In genomic region chr17:77779711-77780539, GRCh38 we compare ENCODE assay signal across 11 cellular contexts.
DNase-seq lines count a peak whose midpoint lies in the region; ATAC-seq and TF ChIP-seq lines count a peak whose summit lies in the region.
"Had no signal": no experiment of that assay in that cellular context is flagged by ENCODE, and none has a peak within 500 bp of the region (broad histone marks: within the 10 kb centered on the region; RNA-seq: fewer than 3 reads in every experiment).

No MANE protein-coding gene starts in this region.

- H3K27me3 ChIP-seq in NT2/D1 (ENCODE audit: insufficient read depth, insufficient read length) (peaks cover 26% of the 10 kb centered on the region), tibial artery (no peaks in the 10 kb centered on the region)
- H3K27me3 ChIP-seq: gastrocnemius medialis had no signal

- H3K36me3 ChIP-seq in NT2/D1 (ENCODE audit: insufficient read depth, insufficient read length, low read length) (no peaks in the 10 kb centered on the region), tibial artery (no peaks in the 10 kb centered on the region)
- H3K36me3 ChIP-seq: gastrocnemius medialis had no signal

- peak overlapping the region; percentile 85 to 86 for H3K27ac ChIP-seq in tibial artery
- H3K27ac ChIP-seq: gastrocnemius medialis had no signal

- H3K4me3 ChIP-seq in NT2/D1 (ENCODE audit: insufficient read length, low read depth) (no peak overlapping the region), tibial artery (peak overlapping the region; percentile 10 to 27)
- H3K4me3 ChIP-seq: gastrocnemius medialis had no signal

- peaks cover 24% of the 10 kb centered on the region for H3K4me1 Mint-ChIP-seq in chondrocyte (ENCODE audit: low read depth)

- H3K9me3 Mint-ChIP-seq in chondrocyte (ENCODE audit: low read depth): no peaks in the 10 kb centered on the region

- DNase-seq in NT2/D1 (ENCODE audit: low read depth, low spot score): no peak
- DNase-seq in chondrocyte (ENCODE audit: low spot score): no peak
- DNase-seq in medulla oblongata (ENCODE audit: extremely low spot score): peak; percentile 45
- peak; percentile 34 to 80 for DNase-seq in tibial artery
- DNase-seq in cerebellar nuclear complex (lab: John Stamatoyannopoulos, UW): no peak
- DNase-seq: mesenchymal stem cell; stimulated activated CD4-positive, alpha-beta T cell treated with anti-CD3 and anti-CD28 coated beads, Interleukin-12 subunit alpha, Interleukin-12 subunit beta, amount 100 ng/mL, for 4 hours had no signal

- no peak overlapping the region for H3K4me3 Mint-ChIP-seq in chondrocyte (ENCODE audit: unreplicated experiment)

- TF ChIP-seq CTCF in chondrocyte (IDR thresholded peaks at IDR 0.05): no peak
- no peak for TF ChIP-seq CTCF in tibial artery (IDR thresholded peaks at IDR 0.05)

- peak overlapping the region; percentile 85 for H3K27ac Mint-ChIP-seq in chondrocyte (ENCODE audit: unreplicated experiment)

- H3K27me3 Mint-ChIP-seq in chondrocyte (ENCODE audit: low read depth): peaks cover 14% of the 10 kb centered on the region

- no peaks in the 10 kb centered on the region for H3K9me3 ChIP-seq in NT2/D1 (ENCODE audit: insufficient read depth, low read length)
- H3K9me3 ChIP-seq in tibial artery: no peaks in the 10 kb centered on the region
- H3K9me3 ChIP-seq: gastrocnemius medialis had no signal

- H3K4me1 ChIP-seq in NT2/D1 (ENCODE audit: insufficient read depth, insufficient read length) (peaks cover 22% of the 10 kb centered on the region), tibial artery (peaks cover 10 to 40% (median 30%) of the 10 kb centered on the region in 4 donors)

- ATAC-seq in HG02840 (IDR thresholded peaks at IDR 0.05; ENCODE audit: low FRiP score, unreplicated experiment) (no peak), HG02623 (IDR thresholded peaks at IDR 0.05; ENCODE audit: unreplicated experiment) (no peak), GM18519 (IDR thresholded peaks at IDR 0.05; ENCODE audit: low FRiP score, unreplicated experiment) (no peak)

- no peaks in the 10 kb centered on the region for H3K36me3 Mint-ChIP-seq in chondrocyte (ENCODE audit: low read depth)

- peak overlapping the region; percentile 47 for H3K9ac ChIP-seq in NT2/D1 (ENCODE audit: insufficient read length, low read depth)

- intact Hi-C loops in tibial artery (cut with DNase I; ENCODE audit: low total_unique reads): no loop called here

Comparison
In these comparisons a context has a peak if more than half of its experiments do, and no peak if none do; other contexts are left out.
1. DNase-seq: peak in medulla oblongata (single experiment) and tibial artery (2 of 2); none in NT2/D1 (single experiment), chondrocyte (single experiment) and cerebellar nuclear complex (0 of 2).